1 cellular context compared by ENCODE assay signal in genomic region chr6:116682334-116682712, GRCh38.
A peak's percentile ranks its signal among the peaks of the same experiment; 100 is the strongest.
TF ChIP-seq lines count a peak whose summit lies in the region.

No MANE protein-coding gene starts in this region.

TF ChIP-seq in HEK293, 187 proteins besides CTCF, POLR2A, EP300 and RAD21 (continued from another document and continues in another):
- no peak for TF ChIP-seq ZNF596 (tag by site-specific recombination; IDR thresholded peaks at IDR 0.05)
- no peak for TF ChIP-seq RBAK (tag by site-specific recombination; IDR thresholded peaks at IDR 0.05)
- no peak for TF ChIP-seq ZNF610 (tag by site-specific recombination; IDR thresholded peaks at IDR 0.05; ENCODE audit: borderline replicate concordance)
- TF ChIP-seq ZNF768 (tag by site-specific recombination; IDR thresholded peaks at IDR 0.05), result no peak
- no peak for TF ChIP-seq ZNF488 (tag by site-specific recombination; IDR thresholded peaks at IDR 0.05)
- TF ChIP-seq ZNF501 (tag by site-specific recombination; IDR thresholded peaks at IDR 0.05), result no peak
- TF ChIP-seq ZNF561 (tag by site-specific recombination; IDR thresholded peaks at IDR 0.05; ENCODE audit: borderline replicate concordance), result no peak
- TF ChIP-seq KLF9 (tag by site-specific recombination; IDR thresholded peaks at IDR 0.05; ENCODE audit: low read depth), result no peak
- no peak for TF ChIP-seq OSR2 (tag by site-specific recombination; IDR thresholded peaks at IDR 0.05)
- no peak for TF ChIP-seq ZNF350 (tag by site-specific recombination; IDR thresholded peaks at IDR 0.05)
- TF ChIP-seq, protein P1, sequence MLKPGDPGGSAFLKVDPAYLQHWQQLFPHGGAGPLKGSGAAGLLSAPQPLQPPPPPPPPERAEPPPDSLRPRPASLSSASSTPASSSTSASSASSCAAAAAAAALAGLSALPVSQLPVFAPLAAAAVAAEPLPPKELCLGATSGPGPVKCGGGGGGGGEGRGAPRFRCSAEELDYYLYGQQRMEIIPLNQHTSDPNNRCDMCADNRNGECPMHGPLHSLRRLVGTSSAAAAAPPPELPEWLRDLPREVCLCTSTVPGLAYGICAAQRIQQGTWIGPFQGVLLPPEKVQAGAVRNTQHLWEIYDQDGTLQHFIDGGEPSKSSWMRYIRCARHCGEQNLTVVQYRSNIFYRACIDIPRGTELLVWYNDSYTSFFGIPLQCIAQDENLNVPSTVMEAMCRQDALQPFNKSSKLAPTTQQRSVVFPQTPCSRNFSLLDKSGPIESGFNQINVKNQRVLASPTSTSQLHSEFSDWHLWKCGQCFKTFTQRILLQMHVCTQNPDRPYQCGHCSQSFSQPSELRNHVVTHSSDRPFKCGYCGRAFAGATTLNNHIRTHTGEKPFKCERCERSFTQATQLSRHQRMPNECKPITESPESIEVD (tag by site-specific recombination; IDR thresholded peaks at IDR 0.05), result peak; percentile 87
- TF ChIP-seq ZBTB11 (tag by site-specific recombination; conservative IDR thresholded peaks at IDR 0.05; ENCODE audit: low read depth), result 0 out of 2 replicates have a peak, but pooled peaks have one; percentile 6
- TF ChIP-seq KLF7 (tag by site-specific recombination; IDR thresholded peaks at IDR 0.05; ENCODE audit: borderline replicate concordance), result no peak
- no peak for TF ChIP-seq ZNF777 (tag by site-specific recombination; IDR thresholded peaks at IDR 0.05; ENCODE audit: borderline replicate concordance)
- TF ChIP-seq ZNF335 (tag by site-specific recombination; conservative IDR thresholded peaks at IDR 0.05), result 0 out of 2 replicates have a peak, but pooled peaks have one; percentile 8
- TF ChIP-seq ZEB2 (tag by site-specific recombination; IDR thresholded peaks at IDR 0.05), result no peak
- TF ChIP-seq IKZF3 (tag by site-specific recombination; IDR thresholded peaks at IDR 0.05), result no peak
- TF ChIP-seq, protein P2, sequence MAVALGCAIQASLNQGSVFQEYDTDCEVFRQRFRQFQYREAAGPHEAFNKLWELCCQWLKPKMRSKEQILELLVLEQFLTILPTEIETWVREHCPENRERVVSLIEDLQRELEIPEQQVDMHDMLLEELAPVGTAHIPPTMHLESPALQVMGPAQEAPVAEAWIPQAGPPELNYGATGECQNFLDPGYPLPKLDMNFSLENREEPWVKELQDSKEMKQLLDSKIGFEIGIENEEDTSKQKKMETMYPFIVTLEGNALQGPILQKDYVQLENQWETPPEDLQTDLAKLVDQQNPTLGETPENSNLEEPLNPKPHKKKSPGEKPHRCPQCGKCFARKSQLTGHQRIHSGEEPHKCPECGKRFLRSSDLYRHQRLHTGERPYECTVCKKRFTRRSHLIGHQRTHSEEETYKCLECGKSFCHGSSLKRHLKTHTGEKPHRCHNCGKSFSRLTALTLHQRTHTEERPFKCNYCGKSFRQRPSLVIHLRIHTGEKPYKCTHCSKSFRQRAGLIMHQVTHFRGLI (tag by site-specific recombination; IDR thresholded peaks at IDR 0.05), result peak; percentile 96
- no peak for TF ChIP-seq MYNN (tag by site-specific recombination; IDR thresholded peaks at IDR 0.05; ENCODE audit: borderline replicate concordance)
- TF ChIP-seq PRDM1 (tag by site-specific recombination; IDR thresholded peaks at IDR 0.05), result peak; percentile 89
- TF ChIP-seq ZNF112 (tag by site-specific recombination; IDR thresholded peaks at IDR 0.05), result no peak
- no peak for TF ChIP-seq ZNF19 (tag by site-specific recombination; IDR thresholded peaks at IDR 0.05; ENCODE audit: low read depth)
- TF ChIP-seq ZNF645 (tag by site-specific recombination; IDR thresholded peaks at IDR 0.05), result no peak
- TF ChIP-seq ZNF23 (tag by site-specific recombination; IDR thresholded peaks at IDR 0.05; ENCODE audit: borderline replicate concordance), result no peak
- no peak for TF ChIP-seq ZNF202 (tag by site-specific recombination; IDR thresholded peaks at IDR 0.05; ENCODE audit: borderline replicate concordance)
- TF ChIP-seq ZNF510 (tag by site-specific recombination; IDR thresholded peaks at IDR 0.05; ENCODE audit: insufficient replicate concordance), result peak; percentile 3
- no peak for TF ChIP-seq HOXD13 (CRISPR knock-in tag; IDR thresholded peaks at IDR 0.05; ENCODE audit: borderline replicate concordance)
- TF ChIP-seq ZNF292 (tag by site-specific recombination; IDR thresholded peaks at IDR 0.05; ENCODE audit: borderline replicate concordance, low read depth), result no peak
- no peak for TF ChIP-seq ZNF214 (tag by site-specific recombination; IDR thresholded peaks at IDR 0.05; ENCODE audit: borderline replicate concordance)
- TF ChIP-seq, protein P3, sequence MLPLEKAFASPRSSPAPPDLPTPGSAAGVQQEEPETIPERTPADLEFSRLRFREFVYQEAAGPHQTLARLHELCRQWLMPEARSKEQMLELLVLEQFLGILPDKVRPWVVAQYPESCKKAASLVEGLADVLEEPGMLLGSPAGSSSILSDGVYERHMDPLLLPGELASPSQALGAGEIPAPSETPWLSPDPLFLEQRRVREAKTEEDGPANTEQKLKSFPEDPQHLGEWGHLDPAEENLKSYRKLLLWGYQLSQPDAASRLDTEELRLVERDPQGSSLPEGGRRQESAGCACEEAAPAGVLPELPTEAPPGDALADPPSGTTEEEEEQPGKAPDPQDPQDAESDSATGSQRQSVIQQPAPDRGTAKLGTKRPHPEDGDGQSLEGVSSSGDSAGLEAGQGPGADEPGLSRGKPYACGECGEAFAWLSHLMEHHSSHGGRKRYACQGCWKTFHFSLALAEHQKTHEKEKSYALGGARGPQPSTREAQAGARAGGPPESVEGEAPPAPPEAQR (tag by site-specific recombination; IDR thresholded peaks at IDR 0.05), result no peak
- 0 out of 2 replicates have a peak, but pooled peaks have one; percentile 7 for TF ChIP-seq ZBTB21 (tag by site-specific recombination; IDR thresholded peaks at IDR 0.05)
- TF ChIP-seq, protein P4, sequence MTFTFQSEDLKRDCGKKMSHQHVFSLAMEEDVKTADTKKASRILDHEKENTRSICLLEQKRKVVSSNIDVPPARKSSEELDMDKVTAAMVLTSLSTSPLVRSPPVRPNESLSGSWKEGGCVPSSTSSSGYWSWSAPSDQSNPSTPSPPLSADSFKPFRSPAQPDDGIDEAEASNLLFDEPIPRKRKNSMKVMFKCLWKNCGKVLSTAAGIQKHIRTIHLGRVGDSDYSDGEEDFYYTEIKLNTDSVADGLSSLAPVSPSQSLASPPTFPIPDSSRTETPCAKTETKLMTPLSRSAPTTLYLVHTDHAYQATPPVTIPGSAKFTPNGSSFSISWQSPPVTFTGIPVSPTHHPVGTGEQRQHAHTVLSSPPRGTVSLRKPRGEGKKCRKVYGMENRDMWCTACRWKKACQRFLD (tag by site-specific recombination; IDR thresholded peaks at IDR 0.05), result no peak
- no peak for TF ChIP-seq ZNF223 (tag by site-specific recombination; IDR thresholded peaks at IDR 0.05)
- TF ChIP-seq ZNF670 (tag by site-specific recombination; IDR thresholded peaks at IDR 0.05; ENCODE audit: low read depth), result no peak
- TF ChIP-seq KLF8 (tag by site-specific recombination; IDR thresholded peaks at IDR 0.05), result no peak
- no peak for TF ChIP-seq ZNF146 (tag by site-specific recombination; IDR thresholded peaks at IDR 0.05)
- no peak for TF ChIP-seq ZNF544 (tag by site-specific recombination; IDR thresholded peaks at IDR 0.05)
- TF ChIP-seq ZNF677 (tag by site-specific recombination; IDR thresholded peaks at IDR 0.05), result no peak
- no peak for TF ChIP-seq ZNF211 (tag by site-specific recombination; IDR thresholded peaks at IDR 0.05; ENCODE audit: low read depth)
- TF ChIP-seq SP3 (tag by site-specific recombination; IDR thresholded peaks at IDR 0.05), result no peak
- TF ChIP-seq ZXDB (tag by site-specific recombination; IDR thresholded peaks at IDR 0.05), result no peak
- no peak for TF ChIP-seq SALL2 (tag by site-specific recombination; IDR thresholded peaks at IDR 0.05; ENCODE audit: borderline replicate concordance)
- no peak for TF ChIP-seq ZNF433 (tag by site-specific recombination; IDR thresholded peaks at IDR 0.05; ENCODE audit: low read depth)
- TF ChIP-seq ZNF366 (tag by site-specific recombination; conservative IDR thresholded peaks at IDR 0.05), result no peak
- no peak for TF ChIP-seq HOXA7 (CRISPR knock-in tag; IDR thresholded peaks at IDR 0.05; ENCODE audit: borderline replicate concordance)
- TF ChIP-seq SP2 (tag by site-specific recombination; IDR thresholded peaks at IDR 0.05), result no peak
- TF ChIP-seq ZBTB8A (tag by site-specific recombination; IDR thresholded peaks at IDR 0.05), result no peak
- TF ChIP-seq ZNF600 (tag by site-specific recombination; IDR thresholded peaks at IDR 0.05), result no peak
- no peak for TF ChIP-seq GLI4 (tag by site-specific recombination; IDR thresholded peaks at IDR 0.05)
- TF ChIP-seq ZFP3 (tag by site-specific recombination; IDR thresholded peaks at IDR 0.05; ENCODE audit: low read depth), result no peak
- TF ChIP-seq ZNF221 (tag by site-specific recombination; IDR thresholded peaks at IDR 0.05; ENCODE audit: borderline replicate concordance), result no peak
- no peak for TF ChIP-seq ZNF280D (tag by site-specific recombination; IDR thresholded peaks at IDR 0.05)
- no peak for TF ChIP-seq ZBTB20 (tag by site-specific recombination; IDR thresholded peaks at IDR 0.05)
- TF ChIP-seq ZFP37 (tag by site-specific recombination; IDR thresholded peaks at IDR 0.05), result peak; percentile 10; the same call in 1 of the 2 replicates
- TF ChIP-seq BCL6B (tag by site-specific recombination; IDR thresholded peaks at IDR 0.05), result no peak
- TF ChIP-seq KLF1 (tag by site-specific recombination; IDR thresholded peaks at IDR 0.05), result no peak
